Comparison of ENCODE assay signal across 1 cellular context in the genomic region with DNA sequence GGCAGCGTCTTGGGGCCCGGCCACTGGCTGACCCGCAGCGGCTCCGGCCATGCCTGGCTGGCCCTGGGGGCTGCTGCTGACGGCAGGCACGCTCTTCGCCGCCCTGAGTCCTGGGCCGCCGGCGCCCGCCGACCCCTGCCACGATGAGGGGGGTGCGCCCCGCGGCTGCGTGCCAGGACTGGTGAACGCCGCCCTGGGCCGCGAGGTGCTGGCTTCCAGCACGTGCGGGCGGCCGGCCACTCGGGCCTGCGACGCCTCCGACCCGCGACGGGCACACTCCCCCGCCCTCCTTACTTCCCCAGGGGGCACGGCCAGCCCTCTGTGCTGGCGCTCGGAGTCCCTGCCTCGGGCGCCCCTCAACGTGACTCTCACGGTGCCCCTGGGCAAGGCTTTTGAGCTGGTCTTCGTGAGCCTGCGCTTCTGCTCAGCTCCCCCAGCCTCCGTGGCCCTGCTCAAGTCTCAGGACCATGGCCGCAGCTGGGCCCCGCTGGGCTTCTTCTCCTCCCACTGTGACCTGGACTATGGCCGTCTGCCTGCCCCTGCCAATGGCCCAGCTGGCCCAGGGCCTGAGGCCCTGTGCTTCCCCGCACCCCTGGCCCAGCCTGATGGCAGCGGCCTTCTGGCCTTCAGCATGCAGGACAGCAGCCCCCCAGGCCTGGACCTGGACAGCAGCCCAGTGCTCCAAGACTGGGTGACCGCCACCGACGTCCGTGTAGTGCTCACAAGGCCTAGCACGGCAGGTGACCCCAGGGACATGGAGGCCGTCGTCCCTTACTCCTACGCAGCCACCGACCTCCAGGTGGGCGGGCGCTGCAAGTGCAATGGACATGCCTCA.
TF ChIP-seq lines count a peak whose summit lies in the region.

No MANE protein-coding gene starts in this region.

TF ChIP-seq in HepG2, 621 proteins besides CTCF, POLR2A, EP300 and RAD21 (continued from another document and continues in another):
- TF ChIP-seq, protein P1, sequence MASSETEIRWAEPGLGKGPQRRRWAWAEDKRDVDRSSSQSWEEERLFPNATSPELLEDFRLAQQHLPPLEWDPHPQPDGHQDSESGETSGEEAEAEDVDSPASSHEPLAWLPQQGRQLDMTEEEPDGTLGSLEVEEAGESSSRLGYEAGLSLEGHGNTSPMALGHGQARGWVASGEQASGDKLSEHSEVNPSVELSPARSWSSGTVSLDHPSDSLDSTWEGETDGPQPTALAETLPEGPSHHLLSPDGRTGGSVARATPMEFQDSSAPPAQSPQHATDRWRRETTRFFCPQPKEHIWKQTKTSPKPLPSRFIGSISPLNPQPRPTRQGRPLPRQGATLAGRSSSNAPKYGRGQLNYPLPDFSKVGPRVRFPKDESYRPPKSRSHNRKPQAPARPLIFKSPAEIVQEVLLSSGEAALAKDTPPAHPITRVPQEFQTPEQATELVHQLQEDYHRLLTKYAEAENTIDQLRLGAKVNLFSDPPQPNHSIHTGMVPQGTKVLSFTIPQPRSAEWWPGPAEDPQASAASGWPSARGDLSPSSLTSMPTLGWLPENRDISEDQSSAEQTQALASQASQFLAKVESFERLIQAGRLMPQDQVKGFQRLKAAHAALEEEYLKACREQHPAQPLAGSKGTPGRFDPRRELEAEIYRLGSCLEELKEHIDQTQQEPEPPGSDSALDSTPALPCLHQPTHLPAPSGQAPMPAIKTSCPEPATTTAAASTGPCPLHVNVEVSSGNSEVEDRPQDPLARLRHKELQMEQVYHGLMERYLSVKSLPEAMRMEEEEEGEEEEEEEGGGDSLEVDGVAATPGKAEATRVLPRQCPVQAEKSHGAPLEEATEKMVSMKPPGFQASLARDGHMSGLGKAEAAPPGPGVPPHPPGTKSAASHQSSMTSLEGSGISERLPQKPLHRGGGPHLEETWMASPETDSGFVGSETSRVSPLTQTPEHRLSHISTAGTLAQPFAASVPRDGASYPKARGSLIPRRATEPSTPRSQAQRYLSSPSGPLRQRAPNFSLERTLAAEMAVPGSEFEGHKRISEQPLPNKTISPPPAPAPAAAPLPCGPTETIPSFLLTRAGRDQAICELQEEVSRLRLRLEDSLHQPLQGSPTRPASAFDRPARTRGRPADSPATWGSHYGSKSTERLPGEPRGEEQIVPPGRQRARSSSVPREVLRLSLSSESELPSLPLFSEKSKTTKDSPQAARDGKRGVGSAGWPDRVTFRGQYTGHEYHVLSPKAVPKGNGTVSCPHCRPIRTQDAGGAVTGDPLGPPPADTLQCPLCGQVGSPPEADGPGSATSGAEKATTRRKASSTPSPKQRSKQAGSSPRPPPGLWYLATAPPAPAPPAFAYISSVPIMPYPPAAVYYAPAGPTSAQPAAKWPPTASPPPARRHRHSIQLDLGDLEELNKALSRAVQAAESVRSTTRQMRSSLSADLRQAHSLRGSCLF (CRISPR knock-in tag; IDR thresholded peaks at IDR 0.05; ENCODE audit: borderline replicate concordance): no peak
- TF ChIP-seq, protein P2, sequence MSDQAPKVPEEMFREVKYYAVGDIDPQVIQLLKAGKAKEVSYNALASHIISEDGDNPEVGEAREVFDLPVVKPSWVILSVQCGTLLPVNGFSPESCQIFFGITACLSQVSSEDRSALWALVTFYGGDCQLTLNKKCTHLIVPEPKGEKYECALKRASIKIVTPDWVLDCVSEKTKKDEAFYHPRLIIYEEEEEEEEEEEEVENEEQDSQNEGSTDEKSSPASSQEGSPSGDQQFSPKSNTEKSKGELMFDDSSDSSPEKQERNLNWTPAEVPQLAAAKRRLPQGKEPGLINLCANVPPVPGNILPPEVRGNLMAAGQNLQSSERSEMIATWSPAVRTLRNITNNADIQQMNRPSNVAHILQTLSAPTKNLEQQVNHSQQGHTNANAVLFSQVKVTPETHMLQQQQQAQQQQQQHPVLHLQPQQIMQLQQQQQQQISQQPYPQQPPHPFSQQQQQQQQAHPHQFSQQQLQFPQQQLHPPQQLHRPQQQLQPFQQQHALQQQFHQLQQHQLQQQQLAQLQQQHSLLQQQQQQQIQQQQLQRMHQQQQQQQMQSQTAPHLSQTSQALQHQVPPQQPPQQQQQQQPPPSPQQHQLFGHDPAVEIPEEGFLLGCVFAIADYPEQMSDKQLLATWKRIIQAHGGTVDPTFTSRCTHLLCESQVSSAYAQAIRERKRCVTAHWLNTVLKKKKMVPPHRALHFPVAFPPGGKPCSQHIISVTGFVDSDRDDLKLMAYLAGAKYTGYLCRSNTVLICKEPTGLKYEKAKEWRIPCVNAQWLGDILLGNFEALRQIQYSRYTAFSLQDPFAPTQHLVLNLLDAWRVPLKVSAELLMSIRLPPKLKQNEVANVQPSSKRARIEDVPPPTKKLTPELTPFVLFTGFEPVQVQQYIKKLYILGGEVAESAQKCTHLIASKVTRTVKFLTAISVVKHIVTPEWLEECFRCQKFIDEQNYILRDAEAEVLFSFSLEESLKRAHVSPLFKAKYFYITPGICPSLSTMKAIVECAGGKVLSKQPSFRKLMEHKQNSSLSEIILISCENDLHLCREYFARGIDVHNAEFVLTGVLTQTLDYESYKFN (CRISPR knock-in tag; conservative IDR thresholded peaks at IDR 0.05): peak; percentile 37
- TF ChIP-seq ZNF160 (CRISPR knock-in tag; IDR thresholded peaks at IDR 0.05): no peak
- TF ChIP-seq, protein P3, sequence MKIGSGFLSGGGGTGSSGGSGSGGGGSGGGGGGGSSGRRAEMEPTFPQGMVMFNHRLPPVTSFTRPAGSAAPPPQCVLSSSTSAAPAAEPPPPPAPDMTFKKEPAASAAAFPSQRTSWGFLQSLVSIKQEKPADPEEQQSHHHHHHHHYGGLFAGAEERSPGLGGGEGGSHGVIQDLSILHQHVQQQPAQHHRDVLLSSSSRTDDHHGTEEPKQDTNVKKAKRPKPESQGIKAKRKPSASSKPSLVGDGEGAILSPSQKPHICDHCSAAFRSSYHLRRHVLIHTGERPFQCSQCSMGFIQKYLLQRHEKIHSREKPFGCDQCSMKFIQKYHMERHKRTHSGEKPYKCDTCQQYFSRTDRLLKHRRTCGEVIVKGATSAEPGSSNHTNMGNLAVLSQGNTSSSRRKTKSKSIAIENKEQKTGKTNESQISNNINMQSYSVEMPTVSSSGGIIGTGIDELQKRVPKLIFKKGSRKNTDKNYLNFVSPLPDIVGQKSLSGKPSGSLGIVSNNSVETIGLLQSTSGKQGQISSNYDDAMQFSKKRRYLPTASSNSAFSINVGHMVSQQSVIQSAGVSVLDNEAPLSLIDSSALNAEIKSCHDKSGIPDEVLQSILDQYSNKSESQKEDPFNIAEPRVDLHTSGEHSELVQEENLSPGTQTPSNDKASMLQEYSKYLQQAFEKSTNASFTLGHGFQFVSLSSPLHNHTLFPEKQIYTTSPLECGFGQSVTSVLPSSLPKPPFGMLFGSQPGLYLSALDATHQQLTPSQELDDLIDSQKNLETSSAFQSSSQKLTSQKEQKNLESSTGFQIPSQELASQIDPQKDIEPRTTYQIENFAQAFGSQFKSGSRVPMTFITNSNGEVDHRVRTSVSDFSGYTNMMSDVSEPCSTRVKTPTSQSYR (CRISPR knock-in tag; IDR thresholded peaks at IDR 0.05; ENCODE audit: borderline replicate concordance): 0 out of 2 replicates have a peak, but pooled peaks have one; percentile 47
- TF ChIP-seq, protein P4, sequence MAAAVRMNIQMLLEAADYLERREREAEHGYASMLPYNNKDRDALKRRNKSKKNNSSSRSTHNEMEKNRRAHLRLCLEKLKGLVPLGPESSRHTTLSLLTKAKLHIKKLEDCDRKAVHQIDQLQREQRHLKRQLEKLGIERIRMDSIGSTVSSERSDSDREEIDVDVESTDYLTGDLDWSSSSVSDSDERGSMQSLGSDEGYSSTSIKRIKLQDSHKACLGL (CRISPR knock-in tag; IDR thresholded peaks at IDR 0.05): no peak
- peak; percentile 62 for TF ChIP-seq AGO2 (optimal IDR thresholded peaks at IDR 0.05; ENCODE audit: low read depth, low read length)
- TF ChIP-seq, protein P5, sequence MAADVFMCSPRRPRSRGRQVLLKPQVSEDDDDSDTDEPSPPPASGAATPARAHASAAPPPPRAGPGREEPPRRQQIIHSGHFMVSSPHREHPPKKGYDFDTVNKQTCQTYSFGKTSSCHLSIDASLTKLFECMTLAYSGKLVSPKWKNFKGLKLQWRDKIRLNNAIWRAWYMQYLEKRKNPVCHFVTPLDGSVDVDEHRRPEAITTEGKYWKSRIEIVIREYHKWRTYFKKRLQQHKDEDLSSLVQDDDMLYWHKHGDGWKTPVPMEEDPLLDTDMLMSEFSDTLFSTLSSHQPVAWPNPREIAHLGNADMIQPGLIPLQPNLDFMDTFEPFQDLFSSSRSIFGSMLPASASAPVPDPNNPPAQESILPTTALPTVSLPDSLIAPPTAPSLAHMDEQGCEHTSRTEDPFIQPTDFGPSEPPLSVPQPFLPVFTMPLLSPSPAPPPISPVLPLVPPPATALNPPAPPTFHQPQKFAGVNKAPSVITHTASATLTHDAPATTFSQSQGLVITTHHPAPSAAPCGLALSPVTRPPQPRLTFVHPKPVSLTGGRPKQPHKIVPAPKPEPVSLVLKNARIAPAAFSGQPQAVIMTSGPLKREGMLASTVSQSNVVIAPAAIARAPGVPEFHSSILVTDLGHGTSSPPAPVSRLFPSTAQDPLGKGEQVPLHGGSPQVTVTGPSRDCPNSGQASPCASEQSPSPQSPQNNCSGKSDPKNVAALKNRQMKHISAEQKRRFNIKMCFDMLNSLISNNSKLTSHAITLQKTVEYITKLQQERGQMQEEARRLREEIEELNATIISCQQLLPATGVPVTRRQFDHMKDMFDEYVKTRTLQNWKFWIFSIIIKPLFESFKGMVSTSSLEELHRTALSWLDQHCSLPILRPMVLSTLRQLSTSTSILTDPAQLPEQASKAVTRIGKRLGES (CRISPR knock-in tag; IDR thresholded peaks at IDR 0.05; ENCODE audit: borderline replicate concordance): no peak
- TF ChIP-seq TEAD3 (CRISPR knock-in tag; optimal IDR thresholded peaks at IDR 0.05; ENCODE audit: borderline replicate concordance): peak; percentile 66
- peak; percentile 35 for TF ChIP-seq RBFOX2 (IDR thresholded peaks at IDR 0.05; ENCODE audit: low read depth, low read length)
- TF ChIP-seq MYC (CRISPR knock-in tag; IDR thresholded peaks at IDR 0.05; ENCODE audit: borderline replicate concordance): peak; percentile 19; the same call in 1 of the 2 replicates
- TF ChIP-seq MIER2 (CRISPR knock-in tag; IDR thresholded peaks at IDR 0.05): no peak
- TF ChIP-seq, protein P6, sequence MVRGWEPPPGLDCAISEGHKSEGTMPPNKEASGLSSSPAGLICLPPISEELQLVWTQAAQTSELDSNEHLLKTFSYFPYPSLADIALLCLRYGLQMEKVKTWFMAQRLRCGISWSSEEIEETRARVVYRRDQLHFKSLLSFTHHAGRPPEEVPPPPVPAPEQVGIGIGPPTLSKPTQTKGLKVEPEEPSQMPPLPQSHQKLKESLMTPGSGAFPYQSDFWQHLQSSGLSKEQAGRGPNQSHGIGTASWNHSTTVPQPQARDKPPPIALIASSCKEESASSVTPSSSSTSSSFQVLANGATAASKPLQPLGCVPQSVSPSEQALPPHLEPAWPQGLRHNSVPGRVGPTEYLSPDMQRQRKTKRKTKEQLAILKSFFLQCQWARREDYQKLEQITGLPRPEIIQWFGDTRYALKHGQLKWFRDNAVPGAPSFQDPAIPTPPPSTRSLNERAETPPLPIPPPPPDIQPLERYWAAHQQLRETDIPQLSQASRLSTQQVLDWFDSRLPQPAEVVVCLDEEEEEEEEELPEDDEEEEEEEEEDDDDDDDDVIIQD (CRISPR knock-in tag; IDR thresholded peaks at IDR 0.05; ENCODE audit: low read depth): no peak
- TF ChIP-seq, protein P7, sequence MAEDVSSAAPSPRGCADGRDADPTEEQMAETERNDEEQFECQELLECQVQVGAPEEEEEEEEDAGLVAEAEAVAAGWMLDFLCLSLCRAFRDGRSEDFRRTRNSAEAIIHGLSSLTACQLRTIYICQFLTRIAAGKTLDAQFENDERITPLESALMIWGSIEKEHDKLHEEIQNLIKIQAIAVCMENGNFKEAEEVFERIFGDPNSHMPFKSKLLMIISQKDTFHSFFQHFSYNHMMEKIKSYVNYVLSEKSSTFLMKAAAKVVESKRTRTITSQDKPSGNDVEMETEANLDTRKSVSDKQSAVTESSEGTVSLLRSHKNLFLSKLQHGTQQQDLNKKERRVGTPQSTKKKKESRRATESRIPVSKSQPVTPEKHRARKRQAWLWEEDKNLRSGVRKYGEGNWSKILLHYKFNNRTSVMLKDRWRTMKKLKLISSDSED (CRISPR knock-in tag; IDR thresholded peaks at IDR 0.05): peak; percentile 70; the same call in 1 of the 2 replicates
- no peak for TF ChIP-seq SMAD1 (CRISPR knock-in tag; IDR thresholded peaks at IDR 0.05; ENCODE audit: borderline replicate concordance, low read depth)
- TF ChIP-seq, protein P8, sequence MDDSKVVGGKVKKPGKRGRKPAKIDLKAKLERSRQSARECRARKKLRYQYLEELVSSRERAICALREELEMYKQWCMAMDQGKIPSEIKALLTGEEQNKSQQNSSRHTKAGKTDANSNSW (CRISPR knock-in tag; IDR thresholded peaks at IDR 0.05; ENCODE audit: borderline replicate concordance): peak; percentile 83; the same call in 1 of the 2 replicates
- TF ChIP-seq ZNF605 (CRISPR knock-in tag; IDR thresholded peaks at IDR 0.05): peak; percentile 46; the same call in 1 of the 2 replicates
- TF ChIP-seq HNRNPL (IDR thresholded peaks at IDR 0.05; ENCODE audit: low read depth, low read length): peak; percentile 88
- TF ChIP-seq ZNF761 (CRISPR knock-in tag; conservative IDR thresholded peaks at IDR 0.05): 0 out of 2 replicates have a peak, but pooled peaks have one; percentile 34
- TF ChIP-seq, protein P9, sequence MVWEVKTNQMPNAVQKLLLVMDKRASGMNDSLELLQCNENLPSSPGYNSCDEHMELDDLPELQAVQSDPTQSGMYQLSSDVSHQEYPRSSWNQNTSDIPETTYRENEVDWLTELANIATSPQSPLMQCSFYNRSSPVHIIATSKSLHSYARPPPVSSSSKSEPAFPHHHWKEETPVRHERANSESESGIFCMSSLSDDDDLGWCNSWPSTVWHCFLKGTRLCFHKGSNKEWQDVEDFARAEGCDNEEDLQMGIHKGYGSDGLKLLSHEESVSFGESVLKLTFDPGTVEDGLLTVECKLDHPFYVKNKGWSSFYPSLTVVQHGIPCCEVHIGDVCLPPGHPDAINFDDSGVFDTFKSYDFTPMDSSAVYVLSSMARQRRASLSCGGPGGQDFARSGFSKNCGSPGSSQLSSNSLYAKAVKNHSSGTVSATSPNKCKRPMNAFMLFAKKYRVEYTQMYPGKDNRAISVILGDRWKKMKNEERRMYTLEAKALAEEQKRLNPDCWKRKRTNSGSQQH (CRISPR knock-in tag; IDR thresholded peaks at IDR 0.05; ENCODE audit: low read depth): no peak
- no peak for TF ChIP-seq SIX1 (CRISPR knock-in tag; IDR thresholded peaks at IDR 0.05; ENCODE audit: borderline replicate concordance)
- peak; percentile 28; the same call in 1 of the 2 replicates for TF ChIP-seq ZIK1 (CRISPR knock-in tag; IDR thresholded peaks at IDR 0.05; ENCODE audit: borderline replicate concordance, low read depth)
